Comparison of ENCODE assay signal across 1 cellular context in the genomic region with DNA sequence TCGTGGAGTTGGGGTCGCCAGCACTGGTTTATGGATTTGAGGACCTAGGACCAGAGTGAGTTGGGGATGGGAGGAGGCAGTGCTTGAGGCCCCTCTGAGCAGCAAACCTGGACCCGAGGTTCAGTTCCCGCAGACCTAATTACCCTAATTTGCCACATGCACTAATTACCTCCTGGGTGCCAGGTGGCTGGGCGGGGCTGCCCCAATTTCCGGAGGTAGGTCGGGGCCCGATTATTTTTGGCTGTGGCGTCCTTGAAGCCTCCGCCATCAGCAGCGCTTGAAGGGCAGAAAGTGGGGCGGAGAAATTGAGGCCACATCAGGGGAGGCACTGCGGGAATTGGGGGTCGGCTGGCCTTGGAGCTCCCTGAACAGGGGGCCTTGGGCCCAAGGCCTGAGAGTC.
A peak's percentile ranks its signal among the peaks of the same experiment; 100 is the strongest.
TF ChIP-seq lines count a peak whose summit lies in the region.

No MANE protein-coding gene starts in this region.

TF ChIP-seq in GM12878, 131 proteins besides CTCF, POLR2A, EP300 and RAD21:
- TF ChIP-seq MTA2 (IDR thresholded peaks at IDR 0.05; ENCODE audit: low read depth), result peak; percentile 44
- TF ChIP-seq, protein P1, sequence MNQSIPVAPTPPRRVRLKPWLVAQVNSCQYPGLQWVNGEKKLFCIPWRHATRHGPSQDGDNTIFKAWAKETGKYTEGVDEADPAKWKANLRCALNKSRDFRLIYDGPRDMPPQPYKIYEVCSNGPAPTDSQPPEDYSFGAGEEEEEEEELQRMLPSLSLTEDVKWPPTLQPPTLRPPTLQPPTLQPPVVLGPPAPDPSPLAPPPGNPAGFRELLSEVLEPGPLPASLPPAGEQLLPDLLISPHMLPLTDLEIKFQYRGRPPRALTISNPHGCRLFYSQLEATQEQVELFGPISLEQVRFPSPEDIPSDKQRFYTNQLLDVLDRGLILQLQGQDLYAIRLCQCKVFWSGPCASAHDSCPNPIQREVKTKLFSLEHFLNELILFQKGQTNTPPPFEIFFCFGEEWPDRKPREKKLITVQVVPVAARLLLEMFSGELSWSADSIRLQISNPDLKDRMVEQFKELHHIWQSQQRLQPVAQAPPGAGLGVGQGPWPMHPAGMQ (IDR thresholded peaks at IDR 0.05; ENCODE audit: borderline replicate concordance), result no peak
- TF ChIP-seq, protein P2, sequence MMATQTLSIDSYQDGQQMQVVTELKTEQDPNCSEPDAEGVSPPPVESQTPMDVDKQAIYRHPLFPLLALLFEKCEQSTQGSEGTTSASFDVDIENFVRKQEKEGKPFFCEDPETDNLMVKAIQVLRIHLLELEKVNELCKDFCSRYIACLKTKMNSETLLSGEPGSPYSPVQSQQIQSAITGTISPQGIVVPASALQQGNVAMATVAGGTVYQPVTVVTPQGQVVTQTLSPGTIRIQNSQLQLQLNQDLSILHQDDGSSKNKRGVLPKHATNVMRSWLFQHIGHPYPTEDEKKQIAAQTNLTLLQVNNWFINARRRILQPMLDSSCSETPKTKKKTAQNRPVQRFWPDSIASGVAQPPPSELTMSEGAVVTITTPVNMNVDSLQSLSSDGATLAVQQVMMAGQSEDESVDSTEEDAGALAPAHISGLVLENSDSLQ (IDR thresholded peaks at IDR 0.05), result no peak
